Comparison of ENCODE assay signal across 1 cellular context in the genomic region with DNA sequence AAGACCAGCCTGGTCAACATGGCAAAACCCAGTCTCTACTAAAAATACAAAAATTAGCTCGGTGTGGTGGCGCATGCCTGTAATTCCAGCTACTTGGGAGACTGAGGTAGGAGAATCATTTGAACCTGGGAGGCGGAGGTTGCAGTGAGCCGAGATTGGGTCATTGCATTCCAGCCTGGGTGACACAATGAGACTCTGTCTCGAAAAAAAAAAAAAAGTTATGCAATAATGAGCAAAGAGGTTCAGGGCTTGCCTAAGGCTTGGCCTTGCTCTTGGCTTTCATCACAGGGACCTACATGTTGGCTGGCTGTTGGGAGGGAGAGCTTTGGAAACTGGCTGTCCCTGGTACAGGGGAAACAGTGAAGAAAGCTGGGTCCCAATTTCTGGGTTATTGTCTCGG.
TF ChIP-seq lines count a peak whose summit lies in the region.

No MANE protein-coding gene starts in this region.

TF ChIP-seq in HepG2, 621 proteins besides CTCF, POLR2A, EP300 and RAD21 (continued from another document and continues in another):
- TF ChIP-seq, protein P1, sequence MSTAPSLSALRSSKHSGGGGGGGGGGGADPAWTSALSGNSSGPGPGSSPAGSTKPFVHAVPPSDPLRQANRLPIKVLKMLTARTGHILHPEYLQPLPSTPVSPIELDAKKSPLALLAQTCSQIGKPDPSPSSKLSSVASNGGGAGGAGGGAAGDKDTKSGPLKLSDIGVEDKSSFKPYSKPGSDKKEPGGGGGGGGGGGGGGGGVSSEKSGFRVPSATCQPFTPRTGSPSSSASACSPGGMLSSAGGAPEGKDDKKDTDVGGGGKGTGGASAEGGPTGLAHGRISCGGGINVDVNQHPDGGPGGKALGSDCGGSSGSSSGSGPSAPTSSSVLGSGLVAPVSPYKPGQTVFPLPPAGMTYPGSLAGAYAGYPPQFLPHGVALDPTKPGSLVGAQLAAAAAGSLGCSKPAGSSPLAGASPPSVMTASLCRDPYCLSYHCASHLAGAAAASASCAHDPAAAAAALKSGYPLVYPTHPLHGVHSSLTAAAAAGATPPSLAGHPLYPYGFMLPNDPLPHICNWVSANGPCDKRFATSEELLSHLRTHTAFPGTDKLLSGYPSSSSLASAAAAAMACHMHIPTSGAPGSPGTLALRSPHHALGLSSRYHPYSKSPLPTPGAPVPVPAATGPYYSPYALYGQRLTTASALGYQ (CRISPR knock-in tag; IDR thresholded peaks at IDR 0.05) = peak; percentile 85
- TF ChIP-seq, protein P2, sequence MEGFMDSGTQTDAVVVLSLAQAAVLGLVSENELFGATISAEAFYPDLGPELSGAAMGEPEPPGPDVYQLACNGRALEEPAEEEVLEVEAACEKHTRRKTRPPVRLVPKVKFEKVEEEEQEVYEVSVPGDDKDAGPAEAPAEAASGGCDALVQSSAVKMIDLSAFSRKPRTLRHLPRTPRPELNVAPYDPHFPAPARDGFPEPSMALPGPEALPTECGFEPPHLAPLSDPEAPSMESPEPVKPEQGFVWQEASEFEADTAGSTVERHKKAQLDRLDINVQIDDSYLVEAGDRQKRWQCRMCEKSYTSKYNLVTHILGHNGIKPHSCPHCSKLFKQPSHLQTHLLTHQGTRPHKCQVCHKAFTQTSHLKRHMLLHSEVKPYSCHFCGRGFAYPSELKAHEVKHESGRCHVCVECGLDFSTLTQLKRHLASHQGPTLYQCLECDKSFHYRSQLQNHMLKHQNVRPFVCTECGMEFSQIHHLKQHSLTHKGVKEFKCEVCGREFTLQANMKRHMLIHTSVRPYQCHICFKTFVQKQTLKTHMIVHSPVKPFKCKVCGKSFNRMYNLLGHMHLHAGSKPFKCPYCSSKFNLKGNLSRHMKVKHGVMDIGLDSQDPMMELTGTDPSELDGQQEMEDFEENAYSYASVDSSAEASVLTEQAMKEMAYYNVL (CRISPR knock-in tag; IDR thresholded peaks at IDR 0.05; ENCODE audit: borderline replicate concordance) = peak; percentile 64; the same call in 1 of the 2 replicates
- TF ChIP-seq SOX5 (CRISPR knock-in tag; IDR thresholded peaks at IDR 0.05; ENCODE audit: borderline replicate concordance) = peak; percentile 88
- peak; percentile 70; the same call in 1 of the 2 replicates for TF ChIP-seq ZNF761 (CRISPR knock-in tag; conservative IDR thresholded peaks at IDR 0.05)
- TF ChIP-seq ATF1 (CRISPR knock-in tag; IDR thresholded peaks at IDR 0.05) = peak; percentile 36; the same call in 1 of the 2 replicates
- peak; percentile 91 for TF ChIP-seq ZFP1 (CRISPR knock-in tag; IDR thresholded peaks at IDR 0.05)
- peak; percentile 96 for TF ChIP-seq RARA (CRISPR knock-in tag; IDR thresholded peaks at IDR 0.05)
- TF ChIP-seq ZNF317 (CRISPR knock-in tag; IDR thresholded peaks at IDR 0.05) = peak; percentile 75; the same call in 1 of the 2 replicates
- peak; percentile 77; the same call in 1 of the 2 replicates for TF ChIP-seq ZNF264 (CRISPR knock-in tag; IDR thresholded peaks at IDR 0.05)
- peak; percentile 84; the same call in 1 of the 2 replicates for TF ChIP-seq ZNF101 (CRISPR knock-in tag; IDR thresholded peaks at IDR 0.05; ENCODE audit: borderline replicate concordance, low read depth)
- TF ChIP-seq, protein P3, sequence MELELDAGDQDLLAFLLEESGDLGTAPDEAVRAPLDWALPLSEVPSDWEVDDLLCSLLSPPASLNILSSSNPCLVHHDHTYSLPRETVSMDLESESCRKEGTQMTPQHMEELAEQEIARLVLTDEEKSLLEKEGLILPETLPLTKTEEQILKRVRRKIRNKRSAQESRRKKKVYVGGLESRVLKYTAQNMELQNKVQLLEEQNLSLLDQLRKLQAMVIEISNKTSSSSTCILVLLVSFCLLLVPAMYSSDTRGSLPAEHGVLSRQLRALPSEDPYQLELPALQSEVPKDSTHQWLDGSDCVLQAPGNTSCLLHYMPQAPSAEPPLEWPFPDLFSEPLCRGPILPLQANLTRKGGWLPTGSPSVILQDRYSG (CRISPR knock-in tag; IDR thresholded peaks at IDR 0.05) = 0 out of 2 replicates have a peak, but pooled peaks have one; percentile 47
- TF ChIP-seq POGZ (CRISPR knock-in tag; IDR thresholded peaks at IDR 0.05) = 0 out of 2 replicates have a peak, but pooled peaks have one; percentile 70
- TF ChIP-seq, protein P4, sequence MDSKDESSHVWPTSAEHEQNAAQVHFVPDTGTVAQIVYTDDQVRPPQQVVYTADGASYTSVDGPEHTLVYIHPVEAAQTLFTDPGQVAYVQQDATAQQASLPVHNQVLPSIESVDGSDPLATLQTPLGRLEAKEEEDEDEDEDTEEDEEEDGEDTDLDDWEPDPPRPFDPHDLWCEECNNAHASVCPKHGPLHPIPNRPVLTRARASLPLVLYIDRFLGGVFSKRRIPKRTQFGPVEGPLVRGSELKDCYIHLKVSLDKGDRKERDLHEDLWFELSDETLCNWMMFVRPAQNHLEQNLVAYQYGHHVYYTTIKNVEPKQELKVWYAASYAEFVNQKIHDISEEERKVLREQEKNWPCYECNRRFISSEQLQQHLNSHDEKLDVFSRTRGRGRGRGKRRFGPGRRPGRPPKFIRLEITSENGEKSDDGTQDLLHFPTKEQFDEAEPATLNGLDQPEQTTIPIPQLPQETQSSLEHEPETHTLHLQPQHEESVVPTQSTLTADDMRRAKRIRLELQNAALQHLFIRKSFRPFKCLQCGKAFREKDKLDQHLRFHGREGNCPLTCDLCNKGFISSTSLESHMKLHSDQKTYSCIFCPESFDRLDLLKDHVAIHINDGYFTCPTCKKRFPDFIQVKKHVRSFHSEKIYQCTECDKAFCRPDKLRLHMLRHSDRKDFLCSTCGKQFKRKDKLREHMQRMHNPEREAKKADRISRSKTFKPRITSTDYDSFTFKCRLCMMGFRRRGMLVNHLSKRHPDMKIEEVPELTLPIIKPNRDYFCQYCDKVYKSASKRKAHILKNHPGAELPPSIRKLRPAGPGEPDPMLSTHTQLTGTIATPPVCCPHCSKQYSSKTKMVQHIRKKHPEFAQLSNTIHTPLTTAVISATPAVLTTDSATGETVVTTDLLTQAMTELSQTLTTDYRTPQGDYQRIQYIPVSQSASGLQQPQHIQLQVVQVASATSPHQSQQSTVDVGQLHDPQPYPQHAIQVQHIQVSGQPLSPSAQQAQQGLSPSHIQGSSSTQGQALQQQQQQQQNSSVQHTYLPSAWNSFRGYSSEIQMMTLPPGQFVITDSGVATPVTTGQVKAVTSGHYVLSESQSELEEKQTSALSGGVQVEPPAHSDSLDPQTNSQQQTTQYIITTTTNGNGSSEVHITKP (CRISPR knock-in tag; IDR thresholded peaks at IDR 0.05; ENCODE audit: low read depth) = peak; percentile 86; the same call in 1 of the 2 replicates
- TF ChIP-seq ZMYM3 (CRISPR knock-in tag; IDR thresholded peaks at IDR 0.05) = peak; percentile 96
- TF ChIP-seq, protein P5, sequence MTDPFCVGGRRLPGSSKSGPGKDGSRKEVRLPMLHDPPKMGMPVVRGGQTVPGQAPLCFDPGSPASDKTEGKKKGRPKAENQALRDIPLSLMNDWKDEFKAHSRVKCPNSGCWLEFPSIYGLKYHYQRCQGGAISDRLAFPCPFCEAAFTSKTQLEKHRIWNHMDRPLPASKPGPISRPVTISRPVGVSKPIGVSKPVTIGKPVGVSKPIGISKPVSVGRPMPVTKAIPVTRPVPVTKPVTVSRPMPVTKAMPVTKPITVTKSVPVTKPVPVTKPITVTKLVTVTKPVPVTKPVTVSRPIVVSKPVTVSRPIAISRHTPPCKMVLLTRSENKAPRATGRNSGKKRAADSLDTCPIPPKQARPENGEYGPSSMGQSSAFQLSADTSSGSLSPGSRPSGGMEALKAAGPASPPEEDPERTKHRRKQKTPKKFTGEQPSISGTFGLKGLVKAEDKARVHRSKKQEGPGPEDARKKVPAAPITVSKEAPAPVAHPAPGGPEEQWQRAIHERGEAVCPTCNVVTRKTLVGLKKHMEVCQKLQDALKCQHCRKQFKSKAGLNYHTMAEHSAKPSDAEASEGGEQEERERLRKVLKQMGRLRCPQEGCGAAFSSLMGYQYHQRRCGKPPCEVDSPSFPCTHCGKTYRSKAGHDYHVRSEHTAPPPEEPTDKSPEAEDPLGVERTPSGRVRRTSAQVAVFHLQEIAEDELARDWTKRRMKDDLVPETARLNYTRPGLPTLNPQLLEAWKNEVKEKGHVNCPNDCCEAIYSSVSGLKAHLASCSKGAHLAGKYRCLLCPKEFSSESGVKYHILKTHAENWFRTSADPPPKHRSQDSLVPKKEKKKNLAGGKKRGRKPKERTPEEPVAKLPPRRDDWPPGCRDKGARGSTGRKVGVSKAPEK (CRISPR knock-in tag; IDR thresholded peaks at IDR 0.05; ENCODE audit: borderline replicate concordance) = peak; percentile 97
- TF ChIP-seq ZFX (CRISPR knock-in tag; IDR thresholded peaks at IDR 0.05; ENCODE audit: low read depth) = peak; percentile 66
- TF ChIP-seq, protein P6, sequence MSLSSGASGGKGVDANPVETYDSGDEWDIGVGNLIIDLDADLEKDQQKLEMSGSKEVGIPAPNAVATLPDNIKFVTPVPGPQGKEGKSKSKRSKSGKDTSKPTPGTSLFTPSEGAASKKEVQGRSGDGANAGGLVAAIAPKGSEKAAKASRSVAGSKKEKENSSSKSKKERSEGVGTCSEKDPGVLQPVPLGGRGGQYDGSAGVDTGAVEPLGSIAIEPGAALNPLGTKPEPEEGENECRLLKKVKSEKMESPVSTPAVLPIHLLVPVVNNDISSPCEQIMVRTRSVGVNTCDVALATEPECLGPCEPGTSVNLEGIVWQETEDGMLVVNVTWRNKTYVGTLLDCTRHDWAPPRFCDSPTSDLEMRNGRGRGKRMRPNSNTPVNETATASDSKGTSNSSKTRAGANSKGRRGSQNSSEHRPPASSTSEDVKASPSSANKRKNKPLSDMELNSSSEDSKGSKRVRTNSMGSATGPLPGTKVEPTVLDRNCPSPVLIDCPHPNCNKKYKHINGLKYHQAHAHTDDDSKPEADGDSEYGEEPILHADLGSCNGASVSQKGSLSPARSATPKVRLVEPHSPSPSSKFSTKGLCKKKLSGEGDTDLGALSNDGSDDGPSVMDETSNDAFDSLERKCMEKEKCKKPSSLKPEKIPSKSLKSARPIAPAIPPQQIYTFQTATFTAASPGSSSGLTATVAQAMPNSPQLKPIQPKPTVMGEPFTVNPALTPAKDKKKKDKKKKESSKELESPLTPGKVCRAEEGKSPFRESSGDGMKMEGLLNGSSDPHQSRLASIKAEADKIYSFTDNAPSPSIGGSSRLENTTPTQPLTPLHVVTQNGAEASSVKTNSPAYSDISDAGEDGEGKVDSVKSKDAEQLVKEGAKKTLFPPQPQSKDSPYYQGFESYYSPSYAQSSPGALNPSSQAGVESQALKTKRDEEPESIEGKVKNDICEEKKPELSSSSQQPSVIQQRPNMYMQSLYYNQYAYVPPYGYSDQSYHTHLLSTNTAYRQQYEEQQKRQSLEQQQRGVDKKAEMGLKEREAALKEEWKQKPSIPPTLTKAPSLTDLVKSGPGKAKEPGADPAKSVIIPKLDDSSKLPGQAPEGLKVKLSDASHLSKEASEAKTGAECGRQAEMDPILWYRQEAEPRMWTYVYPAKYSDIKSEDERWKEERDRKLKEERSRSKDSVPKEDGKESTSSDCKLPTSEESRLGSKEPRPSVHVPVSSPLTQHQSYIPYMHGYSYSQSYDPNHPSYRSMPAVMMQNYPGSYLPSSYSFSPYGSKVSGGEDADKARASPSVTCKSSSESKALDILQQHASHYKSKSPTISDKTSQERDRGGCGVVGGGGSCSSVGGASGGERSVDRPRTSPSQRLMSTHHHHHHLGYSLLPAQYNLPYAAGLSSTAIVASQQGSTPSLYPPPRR (CRISPR knock-in tag; IDR thresholded peaks at IDR 0.05; ENCODE audit: borderline replicate concordance) = peak; percentile 69; the same call in 1 of the 2 replicates
- TF ChIP-seq FOXK1 (CRISPR knock-in tag; IDR thresholded peaks at IDR 0.05; ENCODE audit: borderline replicate concordance, low read depth) = peak; percentile 92
- TF ChIP-seq, protein P7, sequence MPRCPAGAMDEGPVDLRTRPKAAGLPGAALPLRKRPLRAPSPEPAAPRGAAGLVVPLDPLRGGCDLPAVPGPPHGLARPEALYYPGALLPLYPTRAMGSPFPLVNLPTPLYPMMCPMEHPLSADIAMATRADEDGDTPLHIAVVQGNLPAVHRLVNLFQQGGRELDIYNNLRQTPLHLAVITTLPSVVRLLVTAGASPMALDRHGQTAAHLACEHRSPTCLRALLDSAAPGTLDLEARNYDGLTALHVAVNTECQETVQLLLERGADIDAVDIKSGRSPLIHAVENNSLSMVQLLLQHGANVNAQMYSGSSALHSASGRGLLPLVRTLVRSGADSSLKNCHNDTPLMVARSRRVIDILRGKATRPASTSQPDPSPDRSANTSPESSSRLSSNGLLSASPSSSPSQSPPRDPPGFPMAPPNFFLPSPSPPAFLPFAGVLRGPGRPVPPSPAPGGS (CRISPR knock-in tag; IDR thresholded peaks at IDR 0.05) = peak; percentile 46; the same call in 1 of the 2 replicates
- peak; percentile 88 for TF ChIP-seq JUND (CRISPR knock-in tag; IDR thresholded peaks at IDR 0.05)
- TF ChIP-seq, protein P8, sequence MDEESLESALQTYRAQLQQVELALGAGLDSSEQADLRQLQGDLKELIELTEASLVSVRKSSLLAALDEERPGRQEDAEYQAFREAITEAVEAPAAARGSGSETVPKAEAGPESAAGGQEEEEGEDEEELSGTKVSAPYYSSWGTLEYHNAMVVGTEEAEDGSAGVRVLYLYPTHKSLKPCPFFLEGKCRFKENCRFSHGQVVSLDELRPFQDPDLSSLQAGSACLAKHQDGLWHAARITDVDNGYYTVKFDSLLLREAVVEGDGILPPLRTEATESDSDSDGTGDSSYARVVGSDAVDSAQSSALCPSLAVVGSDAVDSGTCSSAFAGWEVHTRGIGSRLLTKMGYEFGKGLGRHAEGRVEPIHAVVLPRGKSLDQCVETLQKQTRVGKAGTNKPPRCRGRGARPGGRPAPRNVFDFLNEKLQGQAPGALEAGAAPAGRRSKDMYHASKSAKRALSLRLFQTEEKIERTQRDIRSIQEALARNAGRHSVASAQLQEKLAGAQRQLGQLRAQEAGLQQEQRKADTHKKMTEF (CRISPR knock-in tag; IDR thresholded peaks at IDR 0.05) = peak; percentile 98
- peak; percentile 78; the same call in 1 of the 2 replicates for TF ChIP-seq HOXA5 (CRISPR knock-in tag; IDR thresholded peaks at IDR 0.05)
- peak; percentile 51; the same call in 1 of the 2 replicates for TF ChIP-seq EHMT2 (IDR thresholded peaks at IDR 0.05; ENCODE audit: borderline replicate concordance, low read depth, low read length)
- TF ChIP-seq, protein P9, sequence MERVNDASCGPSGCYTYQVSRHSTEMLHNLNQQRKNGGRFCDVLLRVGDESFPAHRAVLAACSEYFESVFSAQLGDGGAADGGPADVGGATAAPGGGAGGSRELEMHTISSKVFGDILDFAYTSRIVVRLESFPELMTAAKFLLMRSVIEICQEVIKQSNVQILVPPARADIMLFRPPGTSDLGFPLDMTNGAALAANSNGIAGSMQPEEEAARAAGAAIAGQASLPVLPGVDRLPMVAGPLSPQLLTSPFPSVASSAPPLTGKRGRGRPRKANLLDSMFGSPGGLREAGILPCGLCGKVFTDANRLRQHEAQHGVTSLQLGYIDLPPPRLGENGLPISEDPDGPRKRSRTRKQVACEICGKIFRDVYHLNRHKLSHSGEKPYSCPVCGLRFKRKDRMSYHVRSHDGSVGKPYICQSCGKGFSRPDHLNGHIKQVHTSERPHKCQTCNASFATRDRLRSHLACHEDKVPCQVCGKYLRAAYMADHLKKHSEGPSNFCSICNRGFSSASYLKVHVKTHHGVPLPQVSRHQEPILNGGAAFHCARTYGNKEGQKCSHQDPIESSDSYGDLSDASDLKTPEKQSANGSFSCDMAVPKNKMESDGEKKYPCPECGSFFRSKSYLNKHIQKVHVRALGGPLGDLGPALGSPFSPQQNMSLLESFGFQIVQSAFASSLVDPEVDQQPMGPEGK (CRISPR knock-in tag; IDR thresholded peaks at IDR 0.05) = peak; percentile 85
- TF ChIP-seq HMG20B (CRISPR knock-in tag; conservative IDR thresholded peaks at IDR 0.05) = peak; percentile 96
- TF ChIP-seq FOXK2 (IDR thresholded peaks at IDR 0.05) = 0 out of 2 replicates have a peak, but pooled peaks have one; percentile 45
